In genomic region chr12:6332459-6332858, GRCh38 we compare ENCODE assay signal across 12 cellular contexts. TPM values are rescaled to one million over a fixed set of nuclear protein-coding genes. Genes with fewer than 3 reads are reported as not detected.
A peak's percentile ranks its signal among the peaks of the same experiment; 100 is the strongest.
DNase-seq lines count a peak whose midpoint lies in the region; ATAC-seq, FAIRE-seq and TF ChIP-seq lines count a peak whose summit lies in the region.
"Had no signal": no experiment of that assay in that cellular context is flagged by ENCODE, and none has a peak within 500 bp of the region (broad histone marks: within the 10 kb centered on the region; RNA-seq: fewer than 3 reads in every experiment).

No MANE protein-coding gene starts in this region.

- H3K27ac ChIP-seq in kidney (ENCODE audit: low read depth in 2 of 2, low read length in 2 of 2): peak overlapping the region; percentile 9 to 12

- no peak for TF ChIP-seq CTCF in kidney (IDR thresholded peaks at IDR 0.05; ENCODE audit: borderline replicate concordance, extremely low read depth, insufficient read depth)

- no peaks in the 10 kb centered on the region for H3K27me3 Mint-ChIP-seq in stimulated activated naive CD8-positive, alpha-beta T cell treated with anti-CD3 and anti-CD28 coated beads, Interleukin-15, Interleukin-2, amounts not matched to agents 100 ng/mL and 50 ng/mL, for 24 hours
- H3K27me3 Mint-ChIP-seq: dendritic cell treated with granulocyte-macrophage colony-stimulating factor and Interleukin-4, amounts not matched to agents 40 ng/mL and 50 ng/mL, for 4 days had no signal

- no peak for ATAC-seq in stimulated activated naive CD8-positive, alpha-beta T cell treated with anti-CD3 and anti-CD28 coated beads, Interleukin-15, Interleukin-2, amounts not matched to agents 100 U/mL and 50 U/mL, for 24 hours

- peaks cover 17% of the 10 kb centered on the region for H3K4me1 Mint-ChIP-seq in stimulated activated naive CD8-positive, alpha-beta T cell treated with anti-CD3 and anti-CD28 coated beads, Interleukin-15, Interleukin-2, amounts not matched to agents 100 ng/mL and 50 ng/mL, for 24 hours (ENCODE audit: low read depth)

- no peak for DNase-seq in stimulated activated naive CD8-positive, alpha-beta T cell treated with anti-CD3 and anti-CD28 coated beads, Interleukin-15, Interleukin-2, amounts not matched to agents 100 U/mL and 50 U/mL, for 24 hours
- DNase-seq in amniotic stem cell (lab: John Stamatoyannopoulos, UW) (peak; percentile 23), kidney (no peak), DMS79 treated with DMSO at 0.1 percent for 48 hours (lab: John Stamatoyannopoulos, UW) (no peak), T-helper 1 cell (no peak), cerebellum (ENCODE audit: low spot score) (no peak), hippocampal formation (lab: John Stamatoyannopoulos, UW) (no peak)
- DNase-seq: naive B cell, NCI-H1694 treated with DMSO at 0.1 percent for 48 hours had no signal

- H3K9me3 Mint-ChIP-seq in stimulated activated naive CD8-positive, alpha-beta T cell treated with anti-CD3 and anti-CD28 coated beads, Interleukin-15, Interleukin-2, amounts not matched to agents 100 ng/mL and 50 ng/mL, for 24 hours: no peaks in the 10 kb centered on the region
- H3K9me3 Mint-ChIP-seq: dendritic cell treated with granulocyte-macrophage colony-stimulating factor and Interleukin-4, amounts not matched to agents 40 ng/mL and 50 ng/mL, for 4 days; T-helper 1 cell treated with Interleukin-12 subunit alpha and Interleukin-12 subunit beta and Interleukin-4 antibody, amounts not matched to agents 30 μg/mL and 1 μg/mL, for 36 hours had no signal

- no peaks in the 10 kb centered on the region for H3K9me3 ChIP-seq in kidney (ENCODE audit: control insufficient read depth in 1 of 2, low read length in 2 of 2)

- peaks cover 36 to 62% of the 10 kb centered on the region in 2 donors for H3K36me3 ChIP-seq in kidney (ENCODE audit: control insufficient read depth in 1 of 2, insufficient read depth in 2 of 2, low read length in 2 of 2)

- H3K36me3 Mint-ChIP-seq in stimulated activated naive CD8-positive, alpha-beta T cell treated with anti-CD3 and anti-CD28 coated beads, Interleukin-15, Interleukin-2, amounts not matched to agents 100 ng/mL and 50 ng/mL, for 24 hours (ENCODE audit: low read depth): peaks cover 45% of the 10 kb centered on the region
- H3K36me3 Mint-ChIP-seq: naive B cell had no signal

- peak overlapping the region; percentile 80 for H3K27ac Mint-ChIP-seq in stimulated activated naive CD8-positive, alpha-beta T cell treated with anti-CD3 and anti-CD28 coated beads, Interleukin-15, Interleukin-2, amounts not matched to agents 100 ng/mL and 50 ng/mL, for 24 hours
- H3K27ac Mint-ChIP-seq: dendritic cell treated with granulocyte-macrophage colony-stimulating factor and Interleukin-4, amounts not matched to agents 40 ng/mL and 50 ng/mL, for 4 days; naive B cell had no signal

- intact Hi-C loops in kidney (cut with DNase I): loop anchor here (10.0 kb wide), 1 partner anchor 122 kb away; the partner anchor contains the start of gene TAPBPL

- H3K4me1 ChIP-seq in kidney (ENCODE audit: control insufficient read depth in 1 of 2, insufficient read depth in 1 of 2, low read depth in 1 of 2, low read length in 2 of 2): peaks cover 32 to 52% of the 10 kb centered on the region in 2 donors

- H3K9ac ChIP-seq in kidney (ENCODE audit: low read length in 2 of 2): no peak overlapping the region

- no peak for FAIRE-seq in kidney (lab: Jason Lieb, UNC)

- no peak overlapping the region for H3K4me3 ChIP-seq in kidney (ENCODE audit: low read length in 2 of 2)

- peak overlapping the region; percentile 60 for H3K4me3 Mint-ChIP-seq in stimulated activated naive CD8-positive, alpha-beta T cell treated with anti-CD3 and anti-CD28 coated beads, Interleukin-15, Interleukin-2, amounts not matched to agents 100 ng/mL and 50 ng/mL, for 24 hours

RNA-seq across cellular contexts. Expression of gene TNFRSF1A, which starts 9.4 kb away (rescaled TPM):
- total RNA-seq in kidney (186 TPM), cerebellum (11.1 TPM)
- 99.6 TPM for polyA plus RNA-seq in kidney (ENCODE audit: insufficient read depth, low read depth, low replicate concordance)

RNA-seq across cellular contexts. Expression of gene PLEKHG6, which starts 22.0 kb away (rescaled TPM):
- total RNA-seq in kidney (2.5 TPM), cerebellum (0.64 TPM)
- polyA plus RNA-seq in kidney (ENCODE audit: insufficient read depth, low read depth, low replicate concordance): 2.9 TPM

RNA-seq across cellular contexts. Expression of gene SCNN1A, which starts 42.9 kb away (rescaled TPM):
- total RNA-seq in kidney: 452 TPM
- 225 TPM for polyA plus RNA-seq in kidney (ENCODE audit: insufficient read depth, low read depth, low replicate concordance)
- total RNA-seq in cerebellum: not detected

RNA-seq across cellular contexts. Expression of gene LTBR, which starts 51.5 kb away (rescaled TPM):
- total RNA-seq in kidney: 114 TPM
- 77.8 TPM for polyA plus RNA-seq in kidney (ENCODE audit: insufficient read depth, low read depth, low replicate concordance)
- 3.1 TPM for total RNA-seq in cerebellum

Comparison
In these comparisons a context has a peak if more than half of its experiments do, and no peak if none do; other contexts are left out.
1. RNA of gene TNFRSF1A, which starts 9.4 kb away (total RNA-seq): 186 TPM in kidney (single experiment); 11.1 TPM in cerebellum (single experiment); every median in the first group is over 10 times any median in the second.
2. RNA of gene SCNN1A, which starts 42.9 kb away (total RNA-seq): 452 TPM in kidney (single experiment); not detected in cerebellum (single experiment); every median in the first group is over 100 times any median in the second.